ENCODE assay signal across 8 cellular contexts in the genomic region with DNA sequence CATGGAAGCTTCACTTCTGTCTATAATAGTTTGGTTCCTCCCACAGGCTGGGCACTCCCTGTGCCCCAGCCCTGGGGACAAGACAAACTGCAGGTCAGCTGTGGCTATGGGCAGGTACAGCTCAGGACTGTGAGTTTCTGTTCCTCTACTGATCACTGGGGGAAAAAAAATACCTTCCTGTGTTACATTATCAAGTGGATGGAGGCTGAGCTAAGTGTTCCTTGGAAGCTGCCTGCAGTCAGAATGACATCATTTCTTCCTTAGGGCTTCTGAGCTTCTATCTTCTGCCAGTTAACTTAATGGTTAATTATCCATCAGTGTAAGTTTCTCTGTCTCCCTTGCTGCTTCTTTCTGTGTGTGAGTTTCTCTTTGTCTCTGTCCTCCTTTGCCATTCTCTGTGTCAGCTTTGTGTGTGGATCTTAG. TPM values are rescaled to one million over a fixed set of nuclear protein-coding genes. Genes with fewer than 3 reads are reported as not detected.
A peak's percentile ranks its signal among the peaks of the same experiment; 100 is the strongest.
DNase-seq lines count a peak whose midpoint lies in the region; ATAC-seq and TF ChIP-seq lines count a peak whose summit lies in the region.

No MANE protein-coding gene starts in this region.

- no peak overlapping the region for H3K4me2 ChIP-seq in hepatocyte
- H3K4me2 ChIP-seq in trophoblast cell (ENCODE audit: low read length): no peak overlapping the region

- H2BK5ac ChIP-seq in trophoblast cell (ENCODE audit: low read depth, low read length, poor library complexity): no peak overlapping the region

- no peaks in the 10 kb centered on the region for H3K9me2 ChIP-seq in hepatocyte (replicated peaks; ENCODE audit: insufficient read depth)

- H3K4ac ChIP-seq in trophoblast cell (ENCODE audit: low read depth, low read length): no peak overlapping the region

- no peak overlapping the region for H3K27ac ChIP-seq in hepatocyte
- no peak overlapping the region for H3K27ac ChIP-seq in trophoblast cell (ENCODE audit: low read depth, low read length)

- peaks cover 11% of the 10 kb centered on the region for H3K79me1 ChIP-seq in trophoblast cell (ENCODE audit: low read length)

- no peak overlapping the region for H3K23ac ChIP-seq in trophoblast cell (ENCODE audit: low read length)

- no peak overlapping the region for H2AFZ ChIP-seq in hepatocyte
- no peak overlapping the region for H2AFZ ChIP-seq in trophoblast cell (ENCODE audit: insufficient read depth, low read length, poor library complexity)

- H3K27me3 ChIP-seq in hepatocyte: peaks cover 8% of the 10 kb centered on the region
- H3K27me3 ChIP-seq in trophoblast cell (ENCODE audit: insufficient read depth, low read length): no peaks in the 10 kb centered on the region

- H3K4me1 ChIP-seq in hepatocyte (ENCODE audit: insufficient read depth): no peaks in the 10 kb centered on the region
- peaks cover 11 to 20% of the 10 kb centered on the region in 2 experiments for H3K4me1 ChIP-seq in trophoblast cell (ENCODE audit: control insufficient read depth in 1 of 2, insufficient read depth in 2 of 2, low read length in 2 of 2)

- no peak overlapping the region for H3K18ac ChIP-seq in trophoblast cell (ENCODE audit: low read length)

- no peak overlapping the region for H2BK120ac ChIP-seq in trophoblast cell (ENCODE audit: insufficient read depth, low read length, poor library complexity)

- H4K8ac ChIP-seq in trophoblast cell (ENCODE audit: low read depth, low read length): no peak overlapping the region

- H3K4me3 ChIP-seq in hepatocyte (no peak overlapping the region), trophoblast cell (ENCODE audit: low read depth, low read length) (no peak overlapping the region)

- no peaks in the 10 kb centered on the region for H3K36me3 ChIP-seq in hepatocyte (replicated peaks; ENCODE audit: insufficient read depth, low read depth)
- H3K36me3 ChIP-seq in trophoblast cell (ENCODE audit: control insufficient read depth in 1 of 2, insufficient read depth in 2 of 2, low read length in 2 of 2): no peaks in the 10 kb centered on the region

- no peak overlapping the region for H4K91ac ChIP-seq in trophoblast cell (ENCODE audit: low read depth, low read length)

- no peaks in the 10 kb centered on the region for H3K9me3 ChIP-seq in hepatocyte (ENCODE audit: low read depth)
- no peaks in the 10 kb centered on the region for H3K9me3 ChIP-seq in trophoblast cell (ENCODE audit: insufficient read depth, low read depth, low read length)

- TF ChIP-seq CTCF in hepatocyte (IDR thresholded peaks at IDR 0.05; ENCODE audit: poor library complexity): no peak

- no peak overlapping the region for H3K14ac ChIP-seq in trophoblast cell (ENCODE audit: low read length)

- H3K9ac ChIP-seq in trophoblast cell (ENCODE audit: low read length): no peak overlapping the region

- H3K79me2 ChIP-seq in hepatocyte (no peaks in the 10 kb centered on the region), trophoblast cell (ENCODE audit: control insufficient read depth, insufficient read depth, low read length, poor library complexity) (peaks cover 2% of the 10 kb centered on the region)

- H2BK12ac ChIP-seq in trophoblast cell (ENCODE audit: low read length): no peak overlapping the region

- DNase-seq in globus pallidus (ENCODE audit: low spot score): no peak
- no peak for DNase-seq in hepatocyte (ENCODE audit: low spot score)
- no peak for DNase-seq in Right ventricle myocardium inferior (ENCODE audit: missing footprints)
- DNase-seq in trophoblast cell: no peak

- intact Hi-C loops in Right ventricle myocardium inferior (cut with DNase I): no loop called here

- ATAC-seq in GM18858 (IDR thresholded peaks at IDR 0.05; ENCODE audit: unreplicated experiment): peak; percentile 89
- ATAC-seq in GM21619 (IDR thresholded peaks at IDR 0.05; ENCODE audit: unreplicated experiment): peak; percentile 74
- ATAC-seq in HG03575 (IDR thresholded peaks at IDR 0.05; ENCODE audit: extremely low read depth, insufficient number of reproducible peaks, low FRiP score, unreplicated experiment): peak; percentile 70
- ATAC-seq in esophagus mucosa: peak; percentile 32
- ATAC-seq in Right ventricle myocardium inferior: no peak

- no peak overlapping the region for H2AK5ac ChIP-seq in trophoblast cell (ENCODE audit: low read length)

- H4K12ac ChIP-seq in trophoblast cell (ENCODE audit: low read depth, low read length): no peak overlapping the region

- no peaks in the 10 kb centered on the region for H4K20me1 ChIP-seq in hepatocyte (ENCODE audit: insufficient read depth, poor library complexity, severe bottlenecking)

RNA-seq across cellular contexts. Expression of a gene that starts 4.6 kb away (rescaled TPM):
- total RNA-seq in esophagus mucosa (0.20 TPM), hepatocyte (2.8 and 3.0 TPM in 2 replicates), Right ventricle myocardium inferior (0.32 TPM)
- polyA plus RNA-seq in hepatocyte: 7.7 and 11.2 TPM in 2 replicates
- polyA plus RNA-seq in trophoblast cell (2013): 1.0 and 1.1 TPM in 2 replicates

RNA-seq across cellular contexts. Expression of a gene that starts 10.7 kb away (rescaled TPM):
- total RNA-seq in esophagus mucosa (21.9 TPM), hepatocyte (54.9 and 60.0 TPM in 2 replicates), Right ventricle myocardium inferior (132 TPM)
- 65.2 and 70.8 TPM in 2 replicates for polyA plus RNA-seq in hepatocyte
- polyA plus RNA-seq in trophoblast cell (2013): 25.7 and 25.9 TPM in 2 replicates
